In genomic region chr7:2231992-2232765, GRCh38 we compare ENCODE assay signal across 8 cellular contexts. TPM values are rescaled to one million over a fixed set of nuclear protein-coding genes. Genes with fewer than 3 reads are reported as not detected.
DNase-seq lines count a peak whose midpoint lies in the region; ATAC-seq and TF ChIP-seq lines count a peak whose summit lies in the region.

No MANE protein-coding gene starts in this region.

- H3K27ac ChIP-seq in RWPE1 (peak overlapping the region; percentile 75), tibial artery (peak overlapping the region; percentile 75 to 76)

- TF ChIP-seq POLR2A in lower leg skin (IDR thresholded peaks at IDR 0.05) = no peak

- POLR2A ChIA-PET in RWPE1 (lab: Yijun Ruan, JAX; ENCODE audit: low non-redundant PET) = interaction anchor here (1.0 kb wide), 1 partner anchor 78 kb away, joined by 4 read pairs; no protein-coding TSS in a partner anchor

- no peaks in the 10 kb centered on the region for H3K9me3 ChIP-seq in tibial artery

- intact Hi-C loops in lower leg skin (cut with DNase I; ENCODE audit: low total_unique reads) (no loop called here), tibial artery (cut with DNase I; ENCODE audit: low total_unique reads) (loop anchor here (10.0 kb wide), 1 partner anchor 83 kb away; the partner anchor contains the start of gene SNX8)

- H3K4me3 ChIP-seq in choroid plexus epithelial cell (ENCODE audit: low read depth, low read length) = peak overlapping the region; percentile 75
- peak overlapping the region; percentile 97 for H3K4me3 ChIP-seq in lower leg skin (ENCODE audit: low read depth, poor library complexity, severe bottlenecking)
- peak overlapping the region; percentile 88 to 98 for H3K4me3 ChIP-seq in tibial artery

- peak; percentile 26 for DNase-seq in activated naive CD4-positive, alpha-beta T cell treated with Interleukin-2 at 50 U/mL for 16 hours
- no peak for DNase-seq in activated naive CD4-positive, alpha-beta T cell (lab: John Stamatoyannopoulos, UW)
- no peak for DNase-seq in RWPE1 (ENCODE audit: low spot score)
- DNase-seq in choroid plexus epithelial cell (ENCODE audit: low read depth) = peak; percentile 23
- no peak for DNase-seq in lower leg skin (ENCODE audit: low spot score in 2 of 2)
- DNase-seq in tibial artery = no peak
- no peak for DNase-seq in NOMO-1 treated with dmso at 0.1 percent for 144 hours (lab: John Stamatoyannopoulos, UW; ENCODE audit: unreplicated experiment)

- H3K27me3 ChIP-seq in tibial artery = no peaks in the 10 kb centered on the region

- peak; percentile 34 for ATAC-seq in HG02981 (IDR thresholded peaks at IDR 0.05; ENCODE audit: unreplicated experiment)

- H3K4me1 ChIP-seq in tibial artery = peaks cover 0 to 31% (median 14%) of the 10 kb centered on the region in 4 donors

- no peak for TF ChIP-seq CTCF in RWPE1 (conservative IDR thresholded peaks at IDR 0.05; ENCODE audit: low read depth)
- no peak for TF ChIP-seq CTCF in choroid plexus epithelial cell (conservative IDR thresholded peaks at IDR 0.05; ENCODE audit: low read depth, low read length)
- TF ChIP-seq CTCF in lower leg skin (IDR thresholded peaks at IDR 0.05) = no peak
- TF ChIP-seq CTCF in tibial artery (IDR thresholded peaks at IDR 0.05) = peak in 1 of 2 experiments; percentile 5

- peaks cover 10 to 51% (median 34%) of the 10 kb centered on the region in 3 donors for H3K36me3 ChIP-seq in tibial artery

- CTCF ChIA-PET in RWPE1 (lab: Yijun Ruan, JAX) = interaction anchor here (0.6 to 1.0 kb wide), 2 partner anchors 38 to 124 kb away, joined by 3 to 4 read pairs; no protein-coding TSS in a partner anchor

- WGBS in lower leg skin, 2 donors = 1 to 3% methylated on average over 24 to 40 of the region's 46 CpGs

RNA-seq across cellular contexts. Expression of gene MAD1L1, which starts 0.6 kb away (rescaled TPM):
- 10 to 100 TPM; 37.7 to 77.8 (median 59.4) TPM for total RNA-seq in lower leg skin

RNA-seq across cellular contexts. Expression of gene MRM2, which starts 9.8 kb away (rescaled TPM):
- 10 to 100 TPM; 17.6 to 26.1 (median 23.9) TPM for total RNA-seq in lower leg skin

RNA-seq across cellular contexts. Expression of gene NUDT1, which starts 9.8 kb away (rescaled TPM):
- total RNA-seq in lower leg skin = 10 to 100 TPM; 33.2 to 43.1 (median 35.8) TPM

Comparison
In these comparisons a context has a peak if more than half of its experiments do, and no peak if none do; other contexts are left out.
1. DNase-seq: peak in activated naive CD4-positive, alpha-beta T cell treated with Interleukin-2 at 50 U/mL for 16 hours (single experiment) and choroid plexus epithelial cell (single experiment); none in activated naive CD4-positive, alpha-beta T cell (0 of 4), RWPE1 (single experiment), lower leg skin (0 of 2), tibial artery (0 of 2) and NOMO-1 treated with dmso at 0.1 percent for 144 hours (single experiment).
2. Peak in every context shown above with its lines, with median percentiles within 50 percentile points of each other: H3K4me3 ChIP-seq.